Comparison of ENCODE assay signal across 16 cellular contexts in the genomic region with DNA sequence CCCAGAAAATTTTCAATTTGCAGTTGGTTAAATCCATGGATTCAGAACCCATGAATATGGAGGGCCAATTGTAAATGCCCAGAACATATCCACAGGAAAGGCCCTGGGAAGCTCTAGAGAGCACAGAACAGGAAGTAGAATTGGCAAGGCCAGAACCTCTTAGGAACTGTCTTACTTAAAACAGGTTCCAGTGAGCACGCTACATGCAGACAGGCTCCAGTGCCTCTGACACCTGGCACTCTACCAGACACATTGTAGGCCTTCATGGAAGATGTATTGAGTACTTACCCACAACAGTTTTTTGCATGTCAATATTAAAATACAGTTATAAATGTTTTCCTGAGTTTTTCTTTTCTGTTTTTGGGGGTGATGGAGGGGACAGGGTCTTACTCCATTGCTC.
DNase-seq lines count a peak whose midpoint lies in the region; ATAC-seq and TF ChIP-seq lines count a peak whose summit lies in the region.
"Had no signal": no experiment of that assay in that cellular context is flagged by ENCODE, and none has a peak within 500 bp of the region (broad histone marks: within the 10 kb centered on the region; RNA-seq: fewer than 3 reads in every experiment).

No MANE protein-coding gene starts in this region.

- dilution Hi-C loops in IMR-90 (cut with HindIII; ENCODE audit: low sequenced_read_pairs, unreplicated experiment) = no loop called here

- H3K9me3 ChIP-seq in IMR-90 (ENCODE audit: control insufficient read depth, insufficient read depth, low read length) = no peaks in the 10 kb centered on the region
- no peaks in the 10 kb centered on the region for H3K9me3 ChIP-seq in esophagus muscularis mucosa
- H3K9me3 ChIP-seq: Caco-2 had no signal

- no peak overlapping the region for H3K14ac ChIP-seq in IMR-90 (replicated peaks; ENCODE audit: low read depth, low read length)

- H3K9ac ChIP-seq in IMR-90 (ENCODE audit: low read depth, low read length) = no peak overlapping the region

- 0 out of 2 replicates have a peak overlapping the region, but pooled peaks have one; percentile 40 for H2BK20ac ChIP-seq in IMR-90 (ENCODE audit: low read depth, low read length)

- 0 out of 4 replicates have a peak, but pooled peaks cover 0 to 3% of the 10 kb centered on the region in 2 experiments for H3K79me1 ChIP-seq in IMR-90 (ENCODE audit: low read depth in 1 of 2, low read length in 2 of 2)

- peaks cover 7% of the 10 kb centered on the region for H3K4me1 ChIP-seq in IMR-90 (ENCODE audit: control insufficient read depth, insufficient read depth, low read length)
- H3K4me1 ChIP-seq in esophagus muscularis mucosa = no peaks in the 10 kb centered on the region

- ATAC-seq in IMR-90 (ENCODE audit: low read depth) (no peak), GM21447 (IDR thresholded peaks at IDR 0.05; ENCODE audit: unreplicated experiment) (no peak)
- ATAC-seq: CD8-positive, alpha-beta T cell; GM23338; HCT116 had no signal

- H3K27ac ChIP-seq in IMR-90 (ENCODE audit: insufficient read depth, low read length) = no peak overlapping the region
- peak overlapping the region; percentile 82 for H3K27ac ChIP-seq in epithelial cell of prostate
- no peak overlapping the region for H3K27ac ChIP-seq in esophagus muscularis mucosa (replicated peaks in 1 of 4)

- no peak overlapping the region; the same call in 1 of the 2 replicates for H4K91ac ChIP-seq in IMR-90 (ENCODE audit: insufficient read depth, low read depth, low read length)

- H3K4ac ChIP-seq in IMR-90 (ENCODE audit: low read depth, low read length) = 0 out of 2 replicates have a peak overlapping the region, but pooled peaks have one; percentile 16

- CTCF ChIA-PET in IMR-90 (lab: Yijun Ruan, JAX) = no interaction called here

- H3K4me2 ChIP-seq in IMR-90 (ENCODE audit: low read depth, low read length) = no peak overlapping the region
- H3K4me2 ChIP-seq: GM23338 had no signal

- H3K27me3 ChIP-seq in IMR-90 (ENCODE audit: control insufficient read depth, insufficient read depth, low read length) (no peaks in the 10 kb centered on the region), esophagus muscularis mucosa (no peaks in the 10 kb centered on the region)

- H4K5ac ChIP-seq in IMR-90 (ENCODE audit: low read depth, low read length) = no peak overlapping the region

- no peak overlapping the region for H4K8ac ChIP-seq in IMR-90 (ENCODE audit: low read depth in 2 of 2, low read length in 2 of 2)

- no peak overlapping the region for H2AK9ac ChIP-seq in IMR-90 (replicated peaks; ENCODE audit: low read depth, low read length, poor library complexity)

- H2BK15ac ChIP-seq in IMR-90 (ENCODE audit: low read depth, low read length) = no peak overlapping the region

- intact Hi-C loops in IMR-90 (cut with micrococcal nuclease) (no loop called here), esophagus muscularis mucosa (cut with DNase I) (no loop called here)

- TF ChIP-seq POLR2A in IMR-90 (IDR thresholded peaks at IDR 0.05; ENCODE audit: low read depth, low read length) = no peak
- no peak for TF ChIP-seq POLR2A in esophagus muscularis mucosa (IDR thresholded peaks at IDR 0.05; ENCODE audit: low read depth)

- no peak for TF ChIP-seq EP300 in esophagus muscularis mucosa (IDR thresholded peaks at IDR 0.05)

- POLR2A ChIA-PET in IMR-90 (lab: Charles Lee; ENCODE audit: unreplicated experiment) = no interaction called here

- no TSS peak for BruUV-seq in IMR-90 (replicated peaks; lab: Mats Ljungman, UMichigan)

- H3K9me1 ChIP-seq in IMR-90 (ENCODE audit: insufficient read depth, low read length) = peaks cover 3% of the 10 kb centered on the region; the same call in 1 of the 2 replicates

- no peak overlapping the region for H3K23ac ChIP-seq in IMR-90 (ENCODE audit: low read depth, low read length)

- H3K4me3 ChIP-seq in IMR-90 (ENCODE audit: insufficient read depth, low read depth, low read length) (no peak overlapping the region), esophagus muscularis mucosa (no peak overlapping the region)
- H3K4me3 ChIP-seq: GM23338 had no signal

- no peak overlapping the region for H2BK120ac ChIP-seq in IMR-90 (ENCODE audit: low read depth, low read length)

- in situ Hi-C loops in IMR-90 (cut with MboI; ENCODE audit: low sequenced_read_pairs) = no loop called here

- peak overlapping the region; percentile 64; the same call in 1 of the 2 replicates for H2AK5ac ChIP-seq in IMR-90 (ENCODE audit: low read depth, low read length)

- no CpG with 5 or more reads among the region's 1 CpG for WGBS in IMR-90 (ENCODE audit: extremely low coverage in 2 of 2, insufficient read length in 1 of 2), 2 experiments
- WGBS in esophagus muscularis mucosa = 100% methylated on average over 1 of the region's 1 CpG

- DNase-seq in GM20000 (ENCODE audit: low spot score) (peak; percentile 13), IMR-90 (no peak), epithelial cell of prostate (ENCODE audit: low read depth, low spot score) (no peak), esophagus muscularis mucosa (ENCODE audit: extremely low spot score) (peak; percentile 57), NCI-H82 (lab: John Stamatoyannopoulos, UW) (no peak), NCI-H1092 (lab: John Stamatoyannopoulos, UW) (no peak)
- no peak for DNase-seq in activated T-cell treated with anti-CD3 and anti-CD28 coated beads, Interleukin-2, amount 50 U/mL, for 1 hour
- DNase-seq: C1 segment of cervical spinal cord; Caco-2; CD8-positive, alpha-beta T cell; DMS153; GF-D8; H9 had no signal

- H2BK5ac ChIP-seq in IMR-90 (ENCODE audit: low read depth, low read length, poor library complexity, severe bottlenecking) = no peak overlapping the region

- H2AFZ ChIP-seq in IMR-90 (replicated peaks; ENCODE audit: low read length, poor library complexity) = no peak overlapping the region
- H2AFZ ChIP-seq: GM23338 had no signal

- H4K20me1 ChIP-seq in IMR-90 (ENCODE audit: insufficient read depth, low read length) = no peaks in the 10 kb centered on the region

- no peak overlapping the region for H3K56ac ChIP-seq in IMR-90 (ENCODE audit: extremely low read depth, insufficient read depth, low read length)

- H3K18ac ChIP-seq in IMR-90 (ENCODE audit: low read depth, low read length) = no peak overlapping the region

- H3K36me3 ChIP-seq in IMR-90 (ENCODE audit: control insufficient read depth, insufficient read depth, low read length) (no peaks in the 10 kb centered on the region), esophagus muscularis mucosa (no peaks in the 10 kb centered on the region)

- no peak for TF ChIP-seq RAD21 in IMR-90 (IDR thresholded peaks at IDR 0.05; ENCODE audit: low read length)

- TF ChIP-seq CTCF in GM20000 (IDR thresholded peaks at IDR 0.05; ENCODE audit: extremely low read depth, missing control alignments) (no peak), IMR-90 (conservative IDR thresholded peaks at IDR 0.05; ENCODE audit: low read depth, low read length) (no peak), esophagus muscularis mucosa (IDR thresholded peaks at IDR 0.05) (no peak)

TF ChIP-seq in IMR-90, 13 proteins besides CTCF, POLR2A, EP300 and RAD21:
- no peak for TF ChIP-seq SMC3 (IDR thresholded peaks at IDR 0.05; ENCODE audit: low read depth, low read length)
- TF ChIP-seq RCOR1 (IDR thresholded peaks at IDR 0.05; ENCODE audit: insufficient replicate concordance, low read length) = no peak
- no peak for TF ChIP-seq CHD1 (IDR thresholded peaks at IDR 0.05; ENCODE audit: low read depth, low read length)
- no peak for TF ChIP-seq MXI1 (IDR thresholded peaks at IDR 0.05; ENCODE audit: borderline replicate concordance, low read depth, low read length)
- no peak for TF ChIP-seq BHLHE40 (IDR thresholded peaks at IDR 0.05; ENCODE audit: low read depth, low read length)
- no peak for TF ChIP-seq NFE2L2 (IDR thresholded peaks at IDR 0.05; ENCODE audit: low read depth, low read length)
- TF ChIP-seq MAZ (IDR thresholded peaks at IDR 0.05; ENCODE audit: borderline replicate concordance, low read depth, low read length) = no peak
- TF ChIP-seq, protein P1, sequence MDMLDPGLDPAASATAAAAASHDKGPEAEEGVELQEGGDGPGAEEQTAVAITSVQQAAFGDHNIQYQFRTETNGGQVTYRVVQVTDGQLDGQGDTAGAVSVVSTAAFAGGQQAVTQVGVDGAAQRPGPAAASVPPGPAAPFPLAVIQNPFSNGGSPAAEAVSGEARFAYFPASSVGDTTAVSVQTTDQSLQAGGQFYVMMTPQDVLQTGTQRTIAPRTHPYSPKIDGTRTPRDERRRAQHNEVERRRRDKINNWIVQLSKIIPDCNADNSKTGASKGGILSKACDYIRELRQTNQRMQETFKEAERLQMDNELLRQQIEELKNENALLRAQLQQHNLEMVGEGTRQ (IDR thresholded peaks at IDR 0.05; ENCODE audit: low read depth, low read length) = no peak
- no peak for TF ChIP-seq MAFK (IDR thresholded peaks at IDR 0.05; ENCODE audit: low read depth, low read length)
- no peak for TF ChIP-seq CEBPB (IDR thresholded peaks at IDR 0.05; ENCODE audit: low read depth, low read length)
- TF ChIP-seq RFX5 (IDR thresholded peaks at IDR 0.05; ENCODE audit: low read depth, low read length) = no peak
- TF ChIP-seq, protein P2, sequence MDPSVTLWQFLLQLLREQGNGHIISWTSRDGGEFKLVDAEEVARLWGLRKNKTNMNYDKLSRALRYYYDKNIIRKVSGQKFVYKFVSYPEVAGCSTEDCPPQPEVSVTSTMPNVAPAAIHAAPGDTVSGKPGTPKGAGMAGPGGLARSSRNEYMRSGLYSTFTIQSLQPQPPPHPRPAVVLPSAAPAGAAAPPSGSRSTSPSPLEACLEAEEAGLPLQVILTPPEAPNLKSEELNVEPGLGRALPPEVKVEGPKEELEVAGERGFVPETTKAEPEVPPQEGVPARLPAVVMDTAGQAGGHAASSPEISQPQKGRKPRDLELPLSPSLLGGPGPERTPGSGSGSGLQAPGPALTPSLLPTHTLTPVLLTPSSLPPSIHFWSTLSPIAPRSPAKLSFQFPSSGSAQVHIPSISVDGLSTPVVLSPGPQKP (IDR thresholded peaks at IDR 0.05; ENCODE audit: borderline replicate concordance, low read depth, low read length) = no peak
- no peak for TF ChIP-seq FOS (IDR thresholded peaks at IDR 0.05; ENCODE audit: low read depth, low read length)

Comparison
In these comparisons a context has a peak if more than half of its experiments do, and no peak if none do; other contexts are left out.
1. DNase-seq: peak in GM20000 (single experiment) and esophagus muscularis mucosa (single experiment); none in IMR-90 (single experiment), epithelial cell of prostate (single experiment), NCI-H82 (single experiment), NCI-H1092 (single experiment) and activated T-cell treated with anti-CD3 and anti-CD28 coated beads, Interleukin-2, amount 50 U/mL, for 1 hour (single experiment).